15 cellular contexts compared by ENCODE assay signal in the genomic region with DNA sequence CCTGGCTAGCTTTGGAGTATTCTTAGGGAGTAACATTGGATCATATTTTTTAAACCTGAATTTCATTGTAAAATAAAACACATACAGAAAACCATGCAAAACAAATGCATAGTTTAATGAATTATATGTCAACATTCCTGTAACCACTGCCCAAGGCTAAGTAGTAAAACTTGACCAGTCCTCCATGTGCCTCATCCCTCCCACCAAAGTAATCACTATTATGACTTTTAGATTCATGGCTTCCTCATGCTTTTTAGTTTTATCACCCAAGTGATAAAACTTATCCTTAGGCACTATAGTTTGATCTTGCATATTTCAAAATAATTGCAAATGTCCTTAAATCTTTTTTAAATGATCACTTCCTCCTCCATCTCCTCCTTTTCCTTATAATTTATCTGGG.
"Had no signal": no experiment of that assay in that cellular context is flagged by ENCODE, and none has a peak within 500 bp of the region (broad histone marks: within the 10 kb centered on the region; RNA-seq: fewer than 3 reads in every experiment).

No MANE protein-coding gene starts in this region.

- H3K4me3 Mint-ChIP-seq: endodermal cell; natural killer cell treated with Interleukin-12 subunit alpha and Interleukin-12 subunit beta and Interleukin-15 and Interleukin-18, amount 100 ng/mL, for 72 hours; stimulated activated memory B cell treated with anti-CD40 and anti-IgM and Interleukin-4, amounts not matched to agents 10 μg/mL and 1 μg/mL and 100 μg/mL, for 72 hours had no signal

- H3K36me3 ChIP-seq: ascending aorta, gastroesophageal sphincter had no signal

- H3K27ac ChIP-seq: ascending aorta, gastroesophageal sphincter, left ventricle myocardium inferior, tibial artery had no signal

- H3K4me1 ChIP-seq: ascending aorta, gastroesophageal sphincter, tibial artery had no signal

- H3K9me3 ChIP-seq: ascending aorta had no signal

- H3K4me3 ChIP-seq: ascending aorta, gastroesophageal sphincter, left ventricle myocardium inferior, tibial artery had no signal

- H3K27ac Mint-ChIP-seq: endodermal cell; natural killer cell treated with Interleukin-12 subunit alpha and Interleukin-12 subunit beta and Interleukin-15 and Interleukin-18, amount 100 ng/mL, for 72 hours; stimulated activated memory B cell treated with anti-CD40 and anti-IgM and Interleukin-4, amounts not matched to agents 10 μg/mL and 1 μg/mL and 100 μg/mL, for 72 hours had no signal

- H3K4me1 Mint-ChIP-seq: stimulated activated memory B cell treated with anti-CD40 and anti-IgM and Interleukin-4, amounts not matched to agents 10 μg/mL and 1 μg/mL and 100 μg/mL, for 72 hours had no signal

- DNase-seq: activated CD4-positive, alpha-beta T cell treated with anti-CD3 and anti-CD28 coated beads, Interleukin-2, amount 50 U/mL, for 4 hours; activated T-cell treated with anti-CD3 and anti-CD28 coated beads for 4 hours; endodermal cell; erythroblast; islet precursor cell; left ventricle myocardium inferior; posterior cingulate gyrus; stimulated activated CD4-positive, alpha-beta T cell treated with anti-CD3 and anti-CD28 coated beads, Interleukin-2, amount 100 ng/mL, for 48 hours; T-helper 9 cell; tibial artery had no signal

- H3K9me3 Mint-ChIP-seq: natural killer cell treated with Interleukin-12 subunit alpha and Interleukin-12 subunit beta and Interleukin-15 and Interleukin-18, amount 100 ng/mL, for 72 hours; stimulated activated memory B cell treated with anti-CD40 and anti-IgM and Interleukin-4, amounts not matched to agents 10 μg/mL and 1 μg/mL and 100 μg/mL, for 72 hours had no signal

- H3K36me3 Mint-ChIP-seq: stimulated activated memory B cell treated with anti-CD40 and anti-IgM and Interleukin-4, amounts not matched to agents 10 μg/mL and 1 μg/mL and 100 μg/mL, for 72 hours had no signal

- ATAC-seq: activated CD4-positive, CD25-positive, alpha-beta regulatory T cell treated with anti-CD3 and anti-CD28 coated beads, Interleukin-2, amount 50 U/mL, for 24 hours; gastroesophageal sphincter; natural killer cell treated with Interleukin-12 subunit alpha and Interleukin-12 subunit beta and Interleukin-15 and Interleukin-18, amount 100 ng/mL, for 72 hours; stimulated activated memory B cell treated with anti-CD40 and anti-IgM and Interleukin-4, amounts not matched to agents 10 μg/mL and 1 μg/mL and 100 μg/mL, for 72 hours had no signal

- H3K27me3 ChIP-seq: ascending aorta, gastroesophageal sphincter, tibial artery had no signal

- H3K27me3 Mint-ChIP-seq: natural killer cell treated with Interleukin-12 subunit alpha and Interleukin-12 subunit beta and Interleukin-15 and Interleukin-18, amount 100 ng/mL, for 72 hours; stimulated activated memory B cell treated with anti-CD40 and anti-IgM and Interleukin-4, amounts not matched to agents 10 μg/mL and 1 μg/mL and 100 μg/mL, for 72 hours had no signal
